In genomic region chr1:6288026-6288425, GRCh38 we compare ENCODE assay signal across 20 cellular contexts. TPM values are rescaled to one million over a fixed set of nuclear protein-coding genes. Genes with fewer than 3 reads are reported as not detected.
A peak's percentile ranks its signal among the peaks of the same experiment; 100 is the strongest.
DNase-seq lines count a peak whose midpoint lies in the region; ATAC-seq and TF ChIP-seq lines count a peak whose summit lies in the region.
"Had no signal": no experiment of that assay in that cellular context is flagged by ENCODE, and none has a peak within 500 bp of the region (broad histone marks: within the 10 kb centered on the region; RNA-seq: fewer than 3 reads in every experiment).

No MANE protein-coding gene starts in this region.

- H3K4me1 Mint-ChIP-seq in nephron = peaks cover 37% of the 10 kb centered on the region

- H3K9ac ChIP-seq in SK-N-MC (ENCODE audit: insufficient read length) (peak overlapping the region; percentile 32), MM.1S (ENCODE audit: low read length) (no peak overlapping the region)

- H3K27ac Mint-ChIP-seq in nephron = peak overlapping the region in 2 of 3 experiments; percentile 91 to 96
- H3K27ac Mint-ChIP-seq: CD4-positive, alpha-beta T cell had no signal

- no peak for TF ChIP-seq POLR2A in thyroid gland (IDR thresholded peaks at IDR 0.05)

- H2AFZ ChIP-seq in MM.1S (ENCODE audit: low read length) = no peak overlapping the region

- TF ChIP-seq CTCF in coronary artery (IDR thresholded peaks at IDR 0.05) = no peak
- TF ChIP-seq CTCF in nephron (IDR thresholded peaks at IDR 0.05; ENCODE audit: unreplicated experiment in 3 of 3) = no peak
- TF ChIP-seq CTCF in thyroid gland (IDR thresholded peaks at IDR 0.05) = no peak
- TF ChIP-seq CTCF in GM10266 (IDR thresholded peaks at IDR 0.05; ENCODE audit: control insufficient read depth, insufficient read depth, low read depth, missing control alignments) = no peak
- no peak for TF ChIP-seq CTCF in MM.1S (IDR thresholded peaks at IDR 0.05; ENCODE audit: low read length)

- H3K9me3 Mint-ChIP-seq in nephron = no peaks in the 10 kb centered on the region
- H3K9me3 Mint-ChIP-seq: CD4-positive, alpha-beta T cell had no signal

- WGBS in thyroid gland, 2 donors = 85 to 88% methylated on average over 6 to 13 of the region's 14 CpGs

- H3F3A ChIP-seq in MM.1S (ENCODE audit: insufficient read depth, low read length) = no peaks in the 10 kb centered on the region

- ATAC-seq in activated CD4-positive, CD25-positive, alpha-beta regulatory T cell treated with anti-CD3 and anti-CD28 coated beads, Interleukin-2, amount 50 U/mL, for 24 hours = no peak

- intact Hi-C loops in thyroid gland (cut with DNase I) = no loop called here

- H3K4me3 ChIP-seq in SK-N-MC (no peak overlapping the region), coronary artery (peak overlapping the region; percentile 25), thyroid gland (replicated peaks in 1 of 3) (no peak overlapping the region), MM.1S (ENCODE audit: low read length) (no peak overlapping the region)
- H3K4me3 ChIP-seq: HAP-1 had no signal

- H3K4me2 ChIP-seq in MM.1S (ENCODE audit: low read depth, low read length) = no peak overlapping the region

- peaks cover 10% of the 10 kb centered on the region for H3K27me3 Mint-ChIP-seq in nephron (ENCODE audit: low read depth)
- H3K27me3 Mint-ChIP-seq: CD4-positive, alpha-beta T cell had no signal

- H3K79me2 ChIP-seq in MM.1S (ENCODE audit: low read length) = no peaks in the 10 kb centered on the region

- H3K27ac ChIP-seq in SK-N-MC (peak overlapping the region; percentile 67), coronary artery (peak overlapping the region in 1 of 2 donors; percentile 48), thyroid gland (peak overlapping the region in 2 of 3 donors; percentile 46 to 48), MM.1S (ENCODE audit: low read length) (no peak overlapping the region)

- no peaks in the 10 kb centered on the region for H3K36me3 ChIP-seq in SK-N-MC (ENCODE audit: insufficient read depth, low read length)
- no peaks in the 10 kb centered on the region for H3K36me3 ChIP-seq in thyroid gland
- no peaks in the 10 kb centered on the region for H3K36me3 ChIP-seq in MM.1S (replicated peaks; ENCODE audit: insufficient read depth, low read length)

- DNase-seq in SK-N-MC (ENCODE audit: low read depth, low spot score) = no peak
- no peak for DNase-seq in coronary artery (ENCODE audit: low spot score)
- DNase-seq in thyroid gland = no peak
- DNase-seq in GM10266 (ENCODE audit: extremely low spot score) = no peak
- DNase-seq in activated CD4-positive, CD25-positive, alpha-beta regulatory T cell treated with anti-CD3 and anti-CD28 coated beads, Interleukin-2, amount 50 U/mL, for 72 hours = no peak
- no peak for DNase-seq in MM.1S
- DNase-seq: AML-193; Calu3; CD4-positive, alpha-beta T cell; DMS53; IMR-90; Karpas-422; NCI-H2107; NCI-H226; NCI-H526; SIG-M5 had no signal

- H3K9me3 ChIP-seq in SK-N-MC (ENCODE audit: low read depth, low read length) = no peaks in the 10 kb centered on the region
- H3K9me3 ChIP-seq in thyroid gland = no peaks in the 10 kb centered on the region
- H3K9me3 ChIP-seq in MM.1S (replicated peaks; ENCODE audit: insufficient read depth, low read length) = no peaks in the 10 kb centered on the region
- H3K9me3 ChIP-seq: HAP-1 had no signal

- H3K27me3 ChIP-seq in thyroid gland = no peaks in the 10 kb centered on the region
- no peaks in the 10 kb centered on the region for H3K27me3 ChIP-seq in MM.1S (replicated peaks; ENCODE audit: insufficient read depth, low read length)

- no peak overlapping the region for H3K4me3 Mint-ChIP-seq in nephron
- H3K4me3 Mint-ChIP-seq: CD4-positive, alpha-beta T cell had no signal

- H3K9me2 ChIP-seq in MM.1S (replicated peaks; ENCODE audit: insufficient read depth, low read length) = no peaks in the 10 kb centered on the region

- H3K36me3 Mint-ChIP-seq in nephron (ENCODE audit: low read depth) = peaks cover under 1% of the 10 kb centered on the region

- H3K4me1 ChIP-seq in thyroid gland (peaks cover 20 to 37% of the 10 kb centered on the region in 2 donors), MM.1S (ENCODE audit: low read length) (no peaks in the 10 kb centered on the region)
- H3K4me1 ChIP-seq: HAP-1 had no signal

- H4K20me1 ChIP-seq in MM.1S (ENCODE audit: insufficient read depth, low read length) = no peaks in the 10 kb centered on the region

RNA-seq across cellular contexts. Expression of gene GPR153, which starts 27.1 kb away (rescaled TPM):
- 1 to 10 TPM in 3 of 4 donors, under 1 TPM in 1; 0.78 to 3.2 (median 1.5) TPM for total RNA-seq in thyroid gland
- total RNA-seq: OCI-LY7 had no signal

RNA-seq across cellular contexts. Expression of gene HES3, which starts 44.0 kb away (rescaled TPM):
- not detected for total RNA-seq in thyroid gland
- total RNA-seq: Calu3; CD4-positive, alpha-beta T cell; IMR-90; OCI-LY7 had no signal

RNA-seq across cellular contexts. Expression of gene ICMT, which starts 52.3 kb away (rescaled TPM):
- 10 to 100 TPM; 66.2 to 86.2 (median 78.1) TPM for total RNA-seq in thyroid gland
